8 cellular contexts compared by ENCODE assay signal in the genomic region with DNA sequence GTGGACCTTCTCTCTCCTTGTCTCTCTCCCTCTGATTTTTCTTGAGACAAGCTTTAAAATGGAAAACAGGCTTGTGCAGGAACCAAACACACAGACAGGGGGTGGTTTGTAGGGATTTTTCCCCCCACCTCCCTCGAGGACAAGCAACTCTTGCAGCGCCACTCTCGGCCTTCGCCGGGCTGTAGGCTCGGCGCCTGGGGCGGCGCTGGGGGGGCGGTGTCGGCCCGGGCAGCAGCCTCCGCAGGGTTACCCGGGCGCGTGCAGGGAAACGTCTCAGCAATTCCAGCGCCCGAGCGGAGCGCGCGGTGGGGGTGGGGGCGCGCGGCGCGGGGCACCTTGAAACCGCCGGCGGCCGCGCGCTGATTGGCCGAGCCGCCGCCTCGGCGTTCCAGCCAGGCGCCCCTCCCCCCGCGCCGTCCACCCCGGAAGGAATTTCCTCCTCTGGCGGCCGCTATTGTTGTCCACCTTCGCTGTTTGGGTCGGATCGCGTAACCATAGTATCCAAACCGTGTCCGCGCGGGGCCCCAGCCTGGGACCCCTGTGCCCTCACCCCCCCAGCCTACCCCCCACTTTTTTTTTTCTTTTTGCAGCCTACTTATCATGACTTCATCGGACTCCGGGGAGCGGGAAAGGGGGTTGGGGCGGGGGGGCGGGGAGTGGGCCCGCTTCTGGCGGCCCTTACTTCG. TPM values are rescaled to one million over a fixed set of nuclear protein-coding genes. Genes with fewer than 3 reads are reported as not detected.
A peak's percentile ranks its signal among the peaks of the same experiment; 100 is the strongest.
DNase-seq lines count a peak whose midpoint lies in the region; ATAC-seq lines count a peak whose summit lies in the region.

No MANE protein-coding gene starts in this region.

- no peaks in the 10 kb centered on the region for H3K79me1 ChIP-seq in mesendoderm (ENCODE audit: low read length)

- peaks cover 10% of the 10 kb centered on the region for H3K4me1 ChIP-seq in mesendoderm (ENCODE audit: control insufficient read depth, low read depth, low read length)

- peak overlapping the region; percentile 80 to 86 for H3K27ac Mint-ChIP-seq in effector memory CD8-positive, alpha-beta T cell

- H3K36me3 Mint-ChIP-seq in effector memory CD8-positive, alpha-beta T cell (ENCODE audit: insufficient read depth) = peaks cover 12% of the 10 kb centered on the region

- no peak overlapping the region for H2AK5ac ChIP-seq in mesendoderm (ENCODE audit: low read length)

- no peak overlapping the region for H4K5ac ChIP-seq in mesendoderm (ENCODE audit: low read length)

- no peaks in the 10 kb centered on the region for H3K27me3 ChIP-seq in mesendoderm (ENCODE audit: insufficient read depth, low read length, poor library complexity)

- H2BK120ac ChIP-seq in mesendoderm (ENCODE audit: low read depth, low read length) = peak overlapping the region; percentile 92

- DNase-seq in 8988T (peak; percentile 83), HS-27A (ENCODE audit: low read depth) (peak; percentile 58), NCI-H82 treated with DMSO at 0.1 percent for 48 hours (lab: John Stamatoyannopoulos, UW; ENCODE audit: unreplicated experiment) (peak; percentile 77), mesendoderm (peak; percentile 95)
- peak; percentile 36 to 56 (median 46) for DNase-seq in activated CD8-positive, alpha-beta memory T cell treated with anti-CD3 and anti-CD28 coated beads for 48 hours (ENCODE audit: low read depth in 2 of 3, low spot score in 2 of 3)
- peak; percentile 67 to 70 (median 69) for DNase-seq in effector memory CD8-positive, alpha-beta T cell
- peak; percentile 53 for DNase-seq in stimulated activated CD8-positive, alpha-beta memory T cell treated with anti-CD3 and anti-CD28 coated beads, Interleukin-12 subunit alpha, Interleukin-12 subunit beta, amount 100 ng/mL, for 1 hour (ENCODE audit: low read depth)

- peak; percentile 56 for ATAC-seq in GM18511 (IDR thresholded peaks at IDR 0.05; ENCODE audit: unreplicated experiment)
- peak; percentile 59 for ATAC-seq in effector memory CD8-positive, alpha-beta T cell (replicated peaks)

- H2BK5ac ChIP-seq in mesendoderm (ENCODE audit: low read length) = peak overlapping the region; percentile 3

- H2BK15ac ChIP-seq in mesendoderm (replicated peaks; ENCODE audit: low read depth) = peak overlapping the region; percentile 60

- H3K4me1 Mint-ChIP-seq in effector memory CD8-positive, alpha-beta T cell (ENCODE audit: low read depth in 2 of 2) = peaks cover 41 to 44% of the 10 kb centered on the region in 2 donors

- H3K4me2 ChIP-seq in mesendoderm (ENCODE audit: low read length) = peak overlapping the region; percentile 55

- H3K79me2 ChIP-seq in mesendoderm (ENCODE audit: control insufficient read depth, insufficient read depth, low read length) = no peaks in the 10 kb centered on the region

- peaks cover 7 to 9% of the 10 kb centered on the region in 2 donors for H3K27me3 Mint-ChIP-seq in effector memory CD8-positive, alpha-beta T cell

- peak overlapping the region; percentile 86 for H3K18ac ChIP-seq in mesendoderm (ENCODE audit: low read length)

- no CpG with 5 or more reads among the region's 62 CpGs for WGBS in mesendoderm (ENCODE audit: extremely low coverage, insufficient coverage, low lambda C conversion rate)

- H3K4me3 Mint-ChIP-seq in effector memory CD8-positive, alpha-beta T cell = peak overlapping the region; percentile 71 to 92

- no peaks in the 10 kb centered on the region for H3K9me3 Mint-ChIP-seq in effector memory CD8-positive, alpha-beta T cell

- H4K8ac ChIP-seq in mesendoderm (ENCODE audit: low read depth, low read length) = peak overlapping the region; percentile 69

- peak overlapping the region; percentile 80 for H3K56ac ChIP-seq in mesendoderm (ENCODE audit: low read length)

- H3K27ac ChIP-seq in mesendoderm (ENCODE audit: low read depth, low read length) = peak overlapping the region; percentile 61

- no peak overlapping the region for H3K4me3 ChIP-seq in mesendoderm (ENCODE audit: low read length)

- no peaks in the 10 kb centered on the region for H3K36me3 ChIP-seq in mesendoderm (ENCODE audit: control insufficient read depth, insufficient read depth, low read length)

- H3K4ac ChIP-seq in mesendoderm (ENCODE audit: low read depth, low read length) = peak overlapping the region; percentile 74

- H3K23ac ChIP-seq in mesendoderm (ENCODE audit: low read length) = no peak overlapping the region

- peak overlapping the region; percentile 64 for H3K9ac ChIP-seq in mesendoderm (ENCODE audit: low read length)

RNA-seq across cellular contexts. Expression of a gene that starts 59.8 kb away (rescaled TPM):
- 3.4 TPM for polyA plus RNA-seq in mesendoderm (2013, experiment 1 of 2)
- 3.5 TPM for polyA plus RNA-seq in mesendoderm (2013, experiment 2 of 2)
